In the genomic region with DNA sequence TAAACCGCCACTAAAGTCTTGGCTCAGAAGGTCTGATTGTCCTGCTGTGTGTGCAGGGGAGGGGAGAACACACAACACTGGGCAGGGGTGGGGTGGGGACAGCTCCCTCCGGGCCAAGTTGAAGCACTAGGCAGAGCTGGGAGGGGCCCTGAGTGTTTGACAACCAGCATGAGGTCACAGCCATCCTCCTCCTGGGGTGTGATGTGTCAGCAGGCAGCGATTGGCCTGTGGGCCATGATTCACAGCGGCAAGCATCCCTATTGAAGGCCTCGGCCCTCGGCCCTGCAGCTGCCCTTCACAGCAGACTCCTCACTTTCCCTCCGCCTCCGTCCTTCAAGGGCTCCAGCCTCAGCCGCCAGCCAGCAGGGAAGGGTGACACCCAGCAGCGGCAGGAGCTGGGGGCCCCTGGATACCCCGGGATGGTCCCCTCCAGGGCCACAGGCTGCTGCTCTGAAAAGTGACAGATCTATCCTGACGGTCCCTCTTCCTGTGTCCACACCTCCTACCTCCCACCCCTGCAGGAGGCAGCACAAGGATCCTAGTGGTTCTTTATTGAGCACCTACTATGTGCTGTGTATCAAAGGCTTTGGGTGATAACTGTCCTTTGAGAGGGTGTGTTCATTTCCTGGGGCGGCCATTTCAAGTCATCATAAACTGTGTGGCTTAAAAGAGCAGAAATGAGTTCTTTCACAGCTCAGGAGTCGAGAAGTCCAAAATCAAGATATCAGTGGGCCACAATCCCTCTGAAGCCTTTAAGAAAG, we compare ENCODE assay signal across 8 cellular contexts.
DNase-seq lines count a peak whose midpoint lies in the region; ATAC-seq and TF ChIP-seq lines count a peak whose summit lies in the region.

No MANE protein-coding gene starts in this region.

- H3K9me3 ChIP-seq in RWPE2 (ENCODE audit: severe bottlenecking): no peaks in the 10 kb centered on the region

- ATAC-seq in RWPE2 (ENCODE audit: low read depth): peak; percentile 94
- peak; percentile 57 for ATAC-seq in stimulated activated naive CD8-positive, alpha-beta T cell treated with anti-CD3 and anti-CD28 coated beads, Interleukin-15, Interleukin-2, amounts not matched to agents 100 U/mL and 50 U/mL, for 24 hours
- no peak for ATAC-seq in GM21737 (IDR thresholded peaks at IDR 0.05; ENCODE audit: unreplicated experiment)
- ATAC-seq in GM19467 (IDR thresholded peaks at IDR 0.05; ENCODE audit: unreplicated experiment): no peak
- ATAC-seq in HG02938 (IDR thresholded peaks at IDR 0.05; ENCODE audit: unreplicated experiment): no peak

- H3K4me3 ChIP-seq in RWPE2 (ENCODE audit: severe bottlenecking): no peak overlapping the region

- H3K27me3 ChIP-seq in RWPE2 (ENCODE audit: insufficient read depth, poor library complexity, severe bottlenecking): no peaks in the 10 kb centered on the region

- no peaks in the 10 kb centered on the region for H3K36me3 ChIP-seq in RWPE2 (ENCODE audit: low read depth)

- H3K4me1 ChIP-seq in RWPE2 (ENCODE audit: insufficient read depth, poor library complexity, severe bottlenecking): no peaks in the 10 kb centered on the region

- H3K27ac ChIP-seq in RWPE2 (ENCODE audit: poor library complexity, severe bottlenecking): no peak overlapping the region

- DNase-seq in NCI-H2227 (lab: John Stamatoyannopoulos, UW; ENCODE audit: unreplicated experiment): peak; percentile 57
- DNase-seq in NCI-H2227 treated with DMSO at 0.1 percent for 48 hours (lab: John Stamatoyannopoulos, UW): no peak
- peak; percentile 86 for DNase-seq in RWPE2 (ENCODE audit: low spot score)
- DNase-seq in foreskin melanocyte: peak; percentile 86
- DNase-seq in stimulated activated naive CD8-positive, alpha-beta T cell treated with anti-CD3 and anti-CD28 coated beads, Interleukin-15, Interleukin-2, amounts not matched to agents 100 U/mL and 50 U/mL, for 24 hours: peak; percentile 9

- TF ChIP-seq CTCF in RWPE2 (IDR thresholded peaks at IDR 0.05; ENCODE audit: poor library complexity, severe bottlenecking): no peak

Comparison
In these comparisons a context has a peak if more than half of its experiments do, and no peak if none do; other contexts are left out.
1. ATAC-seq: peak in RWPE2 (single experiment) and stimulated activated naive CD8-positive, alpha-beta T cell treated with anti-CD3 and anti-CD28 coated beads, Interleukin-15, Interleukin-2, amounts not matched to agents 100 U/mL and 50 U/mL, for 24 hours (single experiment); none in GM21737 (single experiment), GM19467 (single experiment) and HG02938 (single experiment).